ENCODE assay signal across 8 cellular contexts in genomic region chr16:24539850-24540484, GRCh38. TPM values are rescaled to one million over a fixed set of nuclear protein-coding genes. Genes with fewer than 3 reads are reported as not detected.
DNase-seq lines count a peak whose midpoint lies in the region; ATAC-seq and TF ChIP-seq lines count a peak whose summit lies in the region.

No MANE protein-coding gene starts in this region.

- no peaks in the 10 kb centered on the region for H3K27me3 Mint-ChIP-seq in Calu3 (ENCODE audit: unreplicated experiment)
- H3K27me3 Mint-ChIP-seq in activated T-cell treated with anti-CD3 and anti-CD28 coated beads, Interleukin-2, amount 50 U/mL, for 4 hours (ENCODE audit: low read depth), result no peaks in the 10 kb centered on the region

- no TSS peak for BruUV-seq in Calu3 (replicated peaks; lab: Mats Ljungman, UMichigan)

- H3K4me3 Mint-ChIP-seq in Calu3 (ENCODE audit: low read depth, unreplicated experiment), result peak overlapping the region; percentile 88
- H3K4me3 Mint-ChIP-seq in activated T-cell treated with anti-CD3 and anti-CD28 coated beads, Interleukin-2, amount 50 U/mL, for 4 hours, result peak overlapping the region; percentile 96

- H3K36me3 ChIP-seq in MG63, result peaks cover 43% of the 10 kb centered on the region
- H3K36me3 ChIP-seq in neutrophil, result no peaks in the 10 kb centered on the region
- no peaks in the 10 kb centered on the region for H3K36me3 ChIP-seq in upper lobe of right lung

- H3K4me1 Mint-ChIP-seq in Calu3 (ENCODE audit: low read depth, unreplicated experiment), result peaks cover 27% of the 10 kb centered on the region
- H3K4me1 Mint-ChIP-seq in activated T-cell treated with anti-CD3 and anti-CD28 coated beads, Interleukin-2, amount 50 U/mL, for 4 hours (ENCODE audit: low read depth), result peaks cover 33% of the 10 kb centered on the region

- peaks cover 44% of the 10 kb centered on the region for H3K36me3 Mint-ChIP-seq in Calu3 (ENCODE audit: insufficient read depth, unreplicated experiment)
- H3K36me3 Mint-ChIP-seq in activated T-cell treated with anti-CD3 and anti-CD28 coated beads, Interleukin-2, amount 50 U/mL, for 4 hours (ENCODE audit: insufficient read depth), result peaks cover 23% of the 10 kb centered on the region

- intact Hi-C loops in Calu3 (cut with micrococcal nuclease; ENCODE audit: unreplicated experiment), result loop anchor here (1.0 to 5.0 kb wide), 2 partner anchors 10 to 197 kb away; no protein-coding TSS in a partner anchor
- intact Hi-C loops in upper lobe of right lung (cut with DNase I), result no loop called here

- peak overlapping the region; percentile 90 for H3K27ac Mint-ChIP-seq in Calu3 (ENCODE audit: unreplicated experiment)

- H3K27ac ChIP-seq in neutrophil (peak overlapping the region; percentile 91), upper lobe of right lung (peak overlapping the region; percentile 100)

- H3K4me1 ChIP-seq in neutrophil (ENCODE audit: control insufficient read depth in 1 of 2, insufficient read depth in 1 of 2, low read depth in 1 of 2, low read length in 1 of 2) (peaks cover 40 to 44% of the 10 kb centered on the region in 2 experiments), upper lobe of right lung (peaks cover 37% of the 10 kb centered on the region)

- no peaks in the 10 kb centered on the region for H3K9me3 Mint-ChIP-seq in Calu3 (ENCODE audit: low read depth, unreplicated experiment)
- H3K9me3 Mint-ChIP-seq in activated T-cell treated with anti-CD3 and anti-CD28 coated beads, Interleukin-2, amount 50 U/mL, for 4 hours, result no peaks in the 10 kb centered on the region

- TF ChIP-seq CTCF in Calu3 (IDR thresholded peaks at IDR 0.05; ENCODE audit: unreplicated experiment) (no peak), fibroblast of pulmonary artery (IDR thresholded peaks at IDR 0.05; ENCODE audit: low read length, missing control alignments) (no peak), neutrophil (IDR thresholded peaks at IDR 0.05) (no peak), upper lobe of right lung (IDR thresholded peaks at IDR 0.05) (no peak)

- CTCF ChIA-PET in Calu3 (lab: Charles Lee), result interaction anchor here (1.1 to 1.3 kb wide), 3 partner anchors 10 to 23 kb away, joined by 3 to 5 read pairs (median 4); no protein-coding TSS in a partner anchor

- H3K9me3 ChIP-seq in MG63, result no peaks in the 10 kb centered on the region
- H3K9me3 ChIP-seq in neutrophil, result no peaks in the 10 kb centered on the region
- no peaks in the 10 kb centered on the region for H3K9me3 ChIP-seq in upper lobe of right lung

- H3K4me3 ChIP-seq in MG63 (peak overlapping the region; percentile 94), fibroblast of pulmonary artery (replicated peaks; ENCODE audit: low read depth, low read length) (peak overlapping the region; percentile 94), neutrophil (ENCODE audit: low read depth in 1 of 2, low read length in 1 of 2) (peak overlapping the region; percentile 75 to 93), upper lobe of right lung (peak overlapping the region; percentile 91)

- DNase-seq in Calu3 (peak; percentile 64), MG63 (peak; percentile 68), fibroblast of pulmonary artery (ENCODE audit: low read depth) (peak; percentile 39), upper lobe of right lung (peak; percentile 88)
- DNase-seq in activated T-cell treated with anti-CD3 and anti-CD28 coated beads, Interleukin-2, amount 50 U/mL, for 4 hours, result peak; percentile 30

- H3K27me3 ChIP-seq in MG63 (no peaks in the 10 kb centered on the region), neutrophil (no peaks in the 10 kb centered on the region), upper lobe of right lung (no peaks in the 10 kb centered on the region)

- peak; percentile 20 for ATAC-seq in GM21786 (IDR thresholded peaks at IDR 0.05; ENCODE audit: unreplicated experiment)
- peak; percentile 32 for ATAC-seq in activated T-cell treated with anti-CD3 and anti-CD28 coated beads, Interleukin-2, amount 50 U/mL, for 4 hours
- ATAC-seq in upper lobe of right lung, result peak; percentile 74
- no peak for ATAC-seq in GM18870 (IDR thresholded peaks at IDR 0.05; ENCODE audit: unreplicated experiment)

RNA-seq across cellular contexts. Expression of gene RBBP6, which starts 0.6 kb away (rescaled TPM):
- total RNA-seq in Calu3 (2022) (56.8 and 61.7 TPM in 2 replicates), upper lobe of right lung (43.8 TPM)
- 6.8 and 13.6 TPM in 2 replicates for total RNA-seq in MG63 (2014; rRNA removed; shearing (Covaris generic); ENCODE audit: low replicate concordance)
- 10 to 100 TPM; 61.8 to 74.9 (median 73.9) TPM for total RNA-seq in activated T-cell treated with anti-CD3 and anti-CD28 coated beads, Interleukin-2, amount 50 U/mL, for 4 hours

Comparison
In these comparisons a context has a peak if more than half of its experiments do, and no peak if none do; other contexts are left out.
1. DNase-seq: peak in every context shown above with its lines; median percentile 88 in upper lobe of right lung; 68 in MG63; 64 in Calu3; 39 in fibroblast of pulmonary artery; 30 in activated T-cell treated with anti-CD3 and anti-CD28 coated beads, Interleukin-2, amount 50 U/mL, for 4 hours.